1 cellular context compared by ENCODE assay signal in the genomic region with DNA sequence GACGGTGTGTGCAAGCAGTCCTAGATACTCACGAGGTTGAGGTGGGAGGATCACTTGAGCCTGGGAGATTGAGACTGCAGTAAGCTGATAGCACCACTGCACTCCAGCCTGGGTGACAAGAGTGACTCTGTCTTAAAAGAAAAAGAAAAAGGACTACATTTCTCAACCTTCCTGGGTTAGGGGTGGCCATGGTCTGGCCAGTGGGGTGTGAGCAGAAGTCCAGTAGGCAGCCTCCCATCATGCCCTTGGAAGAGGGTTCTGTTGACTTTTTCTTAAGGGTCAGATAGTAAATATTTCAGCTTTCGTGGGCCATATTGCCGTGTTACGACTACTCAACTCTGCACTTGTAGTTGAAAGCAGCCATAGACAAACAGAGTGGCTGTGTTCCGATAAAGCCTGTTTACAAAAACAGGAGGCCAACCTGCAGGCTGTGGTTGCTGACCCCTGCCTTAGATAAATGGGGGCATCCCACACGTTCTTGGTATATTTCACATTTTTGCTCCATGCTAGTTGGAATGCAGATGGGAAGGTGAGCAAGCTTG.
A peak's percentile ranks its signal among the peaks of the same experiment; 100 is the strongest.
TF ChIP-seq lines count a peak whose summit lies in the region.

No MANE protein-coding gene starts in this region.

TF ChIP-seq in K562, 482 proteins besides CTCF, POLR2A, EP300 and RAD21 (continued from another document and continues in another):
- TF ChIP-seq, protein P1, sequence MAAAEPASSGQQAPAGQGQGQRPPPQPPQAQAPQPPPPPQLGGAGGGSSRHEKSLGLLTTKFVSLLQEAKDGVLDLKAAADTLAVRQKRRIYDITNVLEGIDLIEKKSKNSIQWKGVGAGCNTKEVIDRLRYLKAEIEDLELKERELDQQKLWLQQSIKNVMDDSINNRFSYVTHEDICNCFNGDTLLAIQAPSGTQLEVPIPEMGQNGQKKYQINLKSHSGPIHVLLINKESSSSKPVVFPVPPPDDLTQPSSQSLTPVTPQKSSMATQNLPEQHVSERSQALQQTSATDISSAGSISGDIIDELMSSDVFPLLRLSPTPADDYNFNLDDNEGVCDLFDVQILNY (CRISPR knock-in tag; IDR thresholded peaks at IDR 0.05) = no peak
- TF ChIP-seq KLF13 (tag; IDR thresholded peaks at IDR 0.05; ENCODE audit: borderline replicate concordance, low read depth) (no peak), BACH1 (tag; IDR thresholded peaks at IDR 0.05) (no peak), CBX2 (IDR thresholded peaks at IDR 0.05; ENCODE audit: insufficient read depth, low read length, poor library complexity, severe bottlenecking) (no peak), SP1 (CRISPR knock-in tag; IDR thresholded peaks at IDR 0.05) (no peak), ETV5 (CRISPR knock-in tag; IDR thresholded peaks at IDR 0.05; ENCODE audit: low read depth) (no peak), NEUROD1 (IDR thresholded peaks at IDR 0.05; ENCODE audit: borderline replicate concordance, low read depth, low read length, partially characterized antibody) (peak; percentile 29), HNRNPK (IDR thresholded peaks at IDR 0.05; ENCODE audit: low read depth, low read length, poor library complexity, severe bottlenecking) (no peak), NCOA6 (IDR thresholded peaks at IDR 0.05) (0 out of 2 replicates have a peak, but pooled peaks have one; percentile 23), DMBX1 (CRISPR knock-in tag; IDR thresholded peaks at IDR 0.05; ENCODE audit: borderline replicate concordance) (no peak), RBFOX2 (IDR thresholded peaks at IDR 0.05; ENCODE audit: low read depth, low read length) (peak; percentile 56), ZC3H8 (IDR thresholded peaks at IDR 0.05) (no peak), EZH2 (IDR thresholded peaks at IDR 0.05; ENCODE audit: borderline replicate concordance, low read depth, low read length) (no peak), ZNF507 (tag; conservative IDR thresholded peaks at IDR 0.05) (no peak), FOSL1 (tag; conservative IDR thresholded peaks at IDR 0.05) (peak; percentile 60), ZFP36 (IDR thresholded peaks at IDR 0.05; ENCODE audit: low read depth, low read length, partially characterized antibody) (no peak), ZNF696 (CRISPR knock-in tag; conservative IDR thresholded peaks at IDR 0.05) (no peak), CBX5 (IDR thresholded peaks at IDR 0.05; ENCODE audit: borderline replicate concordance, low read depth) (no peak), ATF7 (IDR thresholded peaks at IDR 0.05) (peak; percentile 57; the same call in 1 of the 2 replicates), CEBPG (CRISPR knock-in tag; IDR thresholded peaks at IDR 0.05) (no peak), CEBPG (tag; conservative IDR thresholded peaks at IDR 0.05 in 1 of 2, IDR thresholded peaks at IDR 0.05 in 1 of 2) (no peak), ELF4 (CRISPR knock-in tag; IDR thresholded peaks at IDR 0.05) (no peak), STAT5A (IDR thresholded peaks at IDR 0.05; ENCODE audit: borderline replicate concordance, low read length) (peak; percentile 78), RBM14 (IDR thresholded peaks at IDR 0.05; ENCODE audit: borderline replicate concordance, insufficient read depth, low read depth, low read length) (no peak), BMI1 (IDR thresholded peaks at IDR 0.05; ENCODE audit: low read length) (no peak), BRCA1 (IDR thresholded peaks at IDR 0.05) (no peak), BRCA1 (CRISPR knock-in tag; IDR thresholded peaks at IDR 0.05) (no peak), SMARCA4 (IDR thresholded peaks at IDR 0.05) (peak; percentile 95), ZKSCAN3 (CRISPR knock-in tag; IDR thresholded peaks at IDR 0.05) (no peak), SUPT5H (IDR thresholded peaks at IDR 0.05) (no peak), PTRF (tag; IDR thresholded peaks at IDR 0.05) (no peak)
- TF ChIP-seq, protein P2, sequence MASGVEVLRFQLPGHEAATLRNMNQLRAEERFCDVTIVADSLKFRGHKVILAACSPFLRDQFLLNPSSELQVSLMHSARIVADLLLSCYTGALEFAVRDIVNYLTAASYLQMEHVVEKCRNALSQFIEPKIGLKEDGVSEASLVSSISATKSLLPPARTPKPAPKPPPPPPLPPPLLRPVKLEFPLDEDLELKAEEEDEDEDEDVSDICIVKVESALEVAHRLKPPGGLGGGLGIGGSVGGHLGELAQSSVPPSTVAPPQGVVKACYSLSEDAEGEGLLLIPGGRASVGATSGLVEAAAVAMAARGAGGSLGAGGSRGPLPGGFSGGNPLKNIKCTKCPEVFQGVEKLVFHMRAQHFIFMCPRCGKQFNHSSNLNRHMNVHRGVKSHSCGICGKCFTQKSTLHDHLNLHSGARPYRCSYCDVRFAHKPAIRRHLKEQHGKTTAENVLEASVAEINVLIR (CRISPR knock-in tag; IDR thresholded peaks at IDR 0.05) = 0 out of 2 replicates have a peak, but pooled peaks have one; percentile 18
- TF ChIP-seq, protein P3, sequence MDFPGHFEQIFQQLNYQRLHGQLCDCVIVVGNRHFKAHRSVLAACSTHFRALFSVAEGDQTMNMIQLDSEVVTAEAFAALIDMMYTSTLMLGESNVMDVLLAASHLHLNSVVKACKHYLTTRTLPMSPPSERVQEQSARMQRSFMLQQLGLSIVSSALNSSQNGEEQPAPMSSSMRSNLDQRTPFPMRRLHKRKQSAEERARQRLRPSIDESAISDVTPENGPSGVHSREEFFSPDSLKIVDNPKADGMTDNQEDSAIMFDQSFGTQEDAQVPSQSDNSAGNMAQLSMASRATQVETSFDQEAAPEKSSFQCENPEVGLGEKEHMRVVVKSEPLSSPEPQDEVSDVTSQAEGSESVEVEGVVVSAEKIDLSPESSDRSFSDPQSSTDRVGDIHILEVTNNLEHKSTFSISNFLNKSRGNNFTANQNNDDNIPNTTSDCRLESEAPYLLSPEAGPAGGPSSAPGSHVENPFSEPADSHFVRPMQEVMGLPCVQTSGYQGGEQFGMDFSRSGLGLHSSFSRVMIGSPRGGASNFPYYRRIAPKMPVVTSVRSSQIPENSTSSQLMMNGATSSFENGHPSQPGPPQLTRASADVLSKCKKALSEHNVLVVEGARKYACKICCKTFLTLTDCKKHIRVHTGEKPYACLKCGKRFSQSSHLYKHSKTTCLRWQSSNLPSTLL (IDR thresholded peaks at IDR 0.05) = no peak
- TF ChIP-seq, protein P4, sequence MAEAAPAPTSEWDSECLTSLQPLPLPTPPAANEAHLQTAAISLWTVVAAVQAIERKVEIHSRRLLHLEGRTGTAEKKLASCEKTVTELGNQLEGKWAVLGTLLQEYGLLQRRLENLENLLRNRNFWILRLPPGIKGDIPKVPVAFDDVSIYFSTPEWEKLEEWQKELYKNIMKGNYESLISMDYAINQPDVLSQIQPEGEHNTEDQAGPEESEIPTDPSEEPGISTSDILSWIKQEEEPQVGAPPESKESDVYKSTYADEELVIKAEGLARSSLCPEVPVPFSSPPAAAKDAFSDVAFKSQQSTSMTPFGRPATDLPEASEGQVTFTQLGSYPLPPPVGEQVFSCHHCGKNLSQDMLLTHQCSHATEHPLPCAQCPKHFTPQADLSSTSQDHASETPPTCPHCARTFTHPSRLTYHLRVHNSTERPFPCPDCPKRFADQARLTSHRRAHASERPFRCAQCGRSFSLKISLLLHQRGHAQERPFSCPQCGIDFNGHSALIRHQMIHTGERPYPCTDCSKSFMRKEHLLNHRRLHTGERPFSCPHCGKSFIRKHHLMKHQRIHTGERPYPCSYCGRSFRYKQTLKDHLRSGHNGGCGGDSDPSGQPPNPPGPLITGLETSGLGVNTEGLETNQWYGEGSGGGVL (CRISPR knock-in tag; IDR thresholded peaks at IDR 0.05) = no peak
- TF ChIP-seq, protein P5, sequence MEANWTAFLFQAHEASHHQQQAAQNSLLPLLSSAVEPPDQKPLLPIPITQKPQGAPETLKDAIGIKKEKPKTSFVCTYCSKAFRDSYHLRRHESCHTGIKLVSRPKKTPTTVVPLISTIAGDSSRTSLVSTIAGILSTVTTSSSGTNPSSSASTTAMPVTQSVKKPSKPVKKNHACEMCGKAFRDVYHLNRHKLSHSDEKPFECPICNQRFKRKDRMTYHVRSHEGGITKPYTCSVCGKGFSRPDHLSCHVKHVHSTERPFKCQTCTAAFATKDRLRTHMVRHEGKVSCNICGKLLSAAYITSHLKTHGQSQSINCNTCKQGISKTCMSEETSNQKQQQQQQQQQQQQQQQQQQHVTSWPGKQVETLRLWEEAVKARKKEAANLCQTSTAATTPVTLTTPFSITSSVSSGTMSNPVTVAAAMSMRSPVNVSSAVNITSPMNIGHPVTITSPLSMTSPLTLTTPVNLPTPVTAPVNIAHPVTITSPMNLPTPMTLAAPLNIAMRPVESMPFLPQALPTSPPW (CRISPR knock-in tag; IDR thresholded peaks at IDR 0.05) = 0 out of 2 replicates have a peak, but pooled peaks have one; percentile 29
- TF ChIP-seq, protein P6, sequence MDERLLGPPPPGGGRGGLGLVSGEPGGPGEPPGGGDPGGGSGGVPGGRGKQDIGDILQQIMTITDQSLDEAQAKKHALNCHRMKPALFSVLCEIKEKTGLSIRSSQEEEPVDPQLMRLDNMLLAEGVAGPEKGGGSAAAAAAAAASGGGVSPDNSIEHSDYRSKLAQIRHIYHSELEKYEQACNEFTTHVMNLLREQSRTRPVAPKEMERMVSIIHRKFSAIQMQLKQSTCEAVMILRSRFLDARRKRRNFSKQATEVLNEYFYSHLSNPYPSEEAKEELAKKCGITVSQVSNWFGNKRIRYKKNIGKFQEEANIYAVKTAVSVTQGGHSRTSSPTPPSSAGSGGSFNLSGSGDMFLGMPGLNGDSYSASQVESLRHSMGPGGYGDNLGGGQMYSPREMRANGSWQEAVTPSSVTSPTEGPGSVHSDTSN (CRISPR knock-in tag; IDR thresholded peaks at IDR 0.05; ENCODE audit: low read depth) = no peak
- TF ChIP-seq, protein P6 (tag; conservative IDR thresholded peaks at IDR 0.05; ENCODE audit: low read depth) = peak; percentile 36; the same call in 1 of the 2 replicates
- TF ChIP-seq, protein P7, sequence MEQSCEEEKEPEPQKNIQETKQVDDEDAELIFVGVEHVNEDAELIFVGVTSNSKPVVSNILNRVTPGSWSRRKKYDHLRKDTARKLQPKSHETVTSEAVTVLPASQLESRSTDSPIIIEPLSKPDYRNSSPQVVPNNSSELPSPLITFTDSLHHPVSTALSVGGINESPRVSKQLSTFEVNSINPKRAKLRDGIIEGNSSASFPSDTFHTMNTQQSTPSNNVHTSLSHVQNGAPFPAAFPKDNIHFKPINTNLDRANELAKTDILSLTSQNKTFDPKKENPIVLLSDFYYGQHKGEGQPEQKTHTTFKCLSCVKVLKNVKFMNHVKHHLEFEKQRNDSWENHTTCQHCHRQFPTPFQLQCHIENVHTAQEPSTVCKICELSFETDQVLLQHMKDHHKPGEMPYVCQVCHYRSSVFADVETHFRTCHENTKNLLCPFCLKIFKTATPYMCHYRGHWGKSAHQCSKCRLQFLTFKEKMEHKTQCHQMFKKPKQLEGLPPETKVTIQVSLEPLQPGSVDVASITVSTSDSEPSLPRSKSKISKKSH (CRISPR knock-in tag; IDR thresholded peaks at IDR 0.05) = no peak
- TF ChIP-seq, protein P8, sequence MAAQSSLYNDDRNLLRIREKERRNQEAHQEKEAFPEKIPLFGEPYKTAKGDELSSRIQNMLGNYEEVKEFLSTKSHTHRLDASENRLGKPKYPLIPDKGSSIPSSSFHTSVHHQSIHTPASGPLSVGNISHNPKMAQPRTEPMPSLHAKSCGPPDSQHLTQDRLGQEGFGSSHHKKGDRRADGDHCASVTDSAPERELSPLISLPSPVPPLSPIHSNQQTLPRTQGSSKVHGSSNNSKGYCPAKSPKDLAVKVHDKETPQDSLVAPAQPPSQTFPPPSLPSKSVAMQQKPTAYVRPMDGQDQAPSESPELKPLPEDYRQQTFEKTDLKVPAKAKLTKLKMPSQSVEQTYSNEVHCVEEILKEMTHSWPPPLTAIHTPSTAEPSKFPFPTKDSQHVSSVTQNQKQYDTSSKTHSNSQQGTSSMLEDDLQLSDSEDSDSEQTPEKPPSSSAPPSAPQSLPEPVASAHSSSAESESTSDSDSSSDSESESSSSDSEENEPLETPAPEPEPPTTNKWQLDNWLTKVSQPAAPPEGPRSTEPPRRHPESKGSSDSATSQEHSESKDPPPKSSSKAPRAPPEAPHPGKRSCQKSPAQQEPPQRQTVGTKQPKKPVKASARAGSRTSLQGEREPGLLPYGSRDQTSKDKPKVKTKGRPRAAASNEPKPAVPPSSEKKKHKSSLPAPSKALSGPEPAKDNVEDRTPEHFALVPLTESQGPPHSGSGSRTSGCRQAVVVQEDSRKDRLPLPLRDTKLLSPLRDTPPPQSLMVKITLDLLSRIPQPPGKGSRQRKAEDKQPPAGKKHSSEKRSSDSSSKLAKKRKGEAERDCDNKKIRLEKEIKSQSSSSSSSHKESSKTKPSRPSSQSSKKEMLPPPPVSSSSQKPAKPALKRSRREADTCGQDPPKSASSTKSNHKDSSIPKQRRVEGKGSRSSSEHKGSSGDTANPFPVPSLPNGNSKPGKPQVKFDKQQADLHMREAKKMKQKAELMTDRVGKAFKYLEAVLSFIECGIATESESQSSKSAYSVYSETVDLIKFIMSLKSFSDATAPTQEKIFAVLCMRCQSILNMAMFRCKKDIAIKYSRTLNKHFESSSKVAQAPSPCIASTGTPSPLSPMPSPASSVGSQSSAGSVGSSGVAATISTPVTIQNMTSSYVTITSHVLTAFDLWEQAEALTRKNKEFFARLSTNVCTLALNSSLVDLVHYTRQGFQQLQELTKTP (IDR thresholded peaks at IDR 0.05; ENCODE audit: low read depth in 1 of 2, partially characterized antibody in 2 of 2) = no peak
- TF ChIP-seq, protein P9, sequence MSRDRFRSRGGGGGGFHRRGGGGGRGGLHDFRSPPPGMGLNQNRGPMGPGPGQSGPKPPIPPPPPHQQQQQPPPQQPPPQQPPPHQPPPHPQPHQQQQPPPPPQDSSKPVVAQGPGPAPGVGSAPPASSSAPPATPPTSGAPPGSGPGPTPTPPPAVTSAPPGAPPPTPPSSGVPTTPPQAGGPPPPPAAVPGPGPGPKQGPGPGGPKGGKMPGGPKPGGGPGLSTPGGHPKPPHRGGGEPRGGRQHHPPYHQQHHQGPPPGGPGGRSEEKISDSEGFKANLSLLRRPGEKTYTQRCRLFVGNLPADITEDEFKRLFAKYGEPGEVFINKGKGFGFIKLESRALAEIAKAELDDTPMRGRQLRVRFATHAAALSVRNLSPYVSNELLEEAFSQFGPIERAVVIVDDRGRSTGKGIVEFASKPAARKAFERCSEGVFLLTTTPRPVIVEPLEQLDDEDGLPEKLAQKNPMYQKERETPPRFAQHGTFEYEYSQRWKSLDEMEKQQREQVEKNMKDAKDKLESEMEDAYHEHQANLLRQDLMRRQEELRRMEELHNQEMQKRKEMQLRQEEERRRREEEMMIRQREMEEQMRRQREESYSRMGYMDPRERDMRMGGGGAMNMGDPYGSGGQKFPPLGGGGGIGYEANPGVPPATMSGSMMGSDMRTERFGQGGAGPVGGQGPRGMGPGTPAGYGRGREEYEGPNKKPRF (IDR thresholded peaks at IDR 0.05; ENCODE audit: low read depth, low read length) = no peak
- TF ChIP-seq, protein P10, sequence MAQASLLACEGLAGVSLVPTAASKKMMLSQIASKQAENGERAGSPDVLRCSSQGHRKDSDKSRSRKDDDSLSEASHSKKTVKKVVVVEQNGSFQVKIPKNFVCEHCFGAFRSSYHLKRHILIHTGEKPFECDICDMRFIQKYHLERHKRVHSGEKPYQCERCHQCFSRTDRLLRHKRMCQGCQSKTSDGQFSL (CRISPR knock-in tag; IDR thresholded peaks at IDR 0.05) = no peak
- TF ChIP-seq, protein P10 (tag; IDR thresholded peaks at IDR 0.05) = no peak
